Comparison of ENCODE assay signal across 11 cellular contexts in genomic region chr16:73053379-73054130, GRCh38. TPM values are rescaled to one million over a fixed set of nuclear protein-coding genes. Genes with fewer than 3 reads are reported as not detected.
DNase-seq lines count a peak whose midpoint lies in the region; ATAC-seq, FAIRE-seq and TF ChIP-seq lines count a peak whose summit lies in the region.
"Had no signal": no experiment of that assay in that cellular context is flagged by ENCODE, and none has a peak within 500 bp of the region (broad histone marks: within the 10 kb centered on the region; RNA-seq: fewer than 3 reads in every experiment).

No MANE protein-coding gene starts in this region.

- peaks cover 4 to 7% (median 6%) of the 10 kb centered on the region in 3 donors for H3K4me1 Mint-ChIP-seq in CD8-positive, alpha-beta memory T cell

- no peaks in the 10 kb centered on the region for H3K9me3 ChIP-seq in right cardiac atrium (ENCODE audit: control insufficient read depth, low read length)
- H3K9me3 ChIP-seq in GM12878 (replicated peaks; ENCODE audit: control insufficient read depth, insufficient read depth, low read length): no peaks in the 10 kb centered on the region
- no peaks in the 10 kb centered on the region for H3K9me3 ChIP-seq in CD8-positive, alpha-beta memory T cell (ENCODE audit: low read length)
- no peaks in the 10 kb centered on the region for H3K9me3 ChIP-seq in GM23248 (ENCODE audit: low read depth)

- H3K79me2 ChIP-seq in GM12878 (ENCODE audit: control insufficient read depth, insufficient read depth, low read length): peaks cover 4% of the 10 kb centered on the region
- H3K79me2 ChIP-seq in GM23248 (ENCODE audit: insufficient read depth): peaks cover 90% of the 10 kb centered on the region

- ATAC-seq in right cardiac atrium (peak in 1 of 2 donors; percentile 9), Right ventricle myocardium superior (ENCODE audit: poor library complexity) (no peak), GM12878 (no peak), GM19463 (IDR thresholded peaks at IDR 0.05; ENCODE audit: unreplicated experiment) (no peak), HG02759 (IDR thresholded peaks at IDR 0.05; ENCODE audit: unreplicated experiment) (no peak)

- no peak for TF ChIP-seq RAD21 in GM12878 (IDR thresholded peaks at IDR 0.05; ENCODE audit: insufficient read depth, low read depth, low read length)

- TF ChIP-seq CTCF in GM12878 (IDR thresholded peaks at IDR 0.05 in 2 of 3, conservative IDR thresholded peaks at IDR 0.05 in 1 of 3; ENCODE audit: control insufficient read depth in 2 of 3, extremely low read depth in 1 of 3, insufficient read depth in 1 of 3, low read depth in 3 of 3, low read length in 3 of 3): no peak

- RAD21 ChIA-PET in GM12878 (lab: Charles Lee; ENCODE audit: unreplicated experiment): interaction anchor here (1.3 kb wide), 1 partner anchor 17 kb away, joined by 4 read pairs; no protein-coding TSS in a partner anchor

- H3K27me3 Mint-ChIP-seq in CD8-positive, alpha-beta memory T cell: peaks cover 8 to 32% of the 10 kb centered on the region in 2 donors

- H3K36me3 Mint-ChIP-seq in CD8-positive, alpha-beta memory T cell: no peaks in the 10 kb centered on the region

- H3K36me3 ChIP-seq in GM12878 (ENCODE audit: control insufficient read depth in 2 of 2, insufficient read depth in 2 of 2, low read length in 1 of 2) (no peaks in the 10 kb centered on the region), GM23248 (ENCODE audit: low read depth) (no peaks in the 10 kb centered on the region)
- no peaks in the 10 kb centered on the region for H3K36me3 ChIP-seq in CD8-positive, alpha-beta memory T cell (ENCODE audit: insufficient read depth, low read length)

- no peak overlapping the region for H2AFZ ChIP-seq in GM12878 (ENCODE audit: control insufficient read depth, low read depth, low read length)
- H2AFZ ChIP-seq in GM23248: no peak overlapping the region

- intact Hi-C loops in right cardiac atrium (cut with DNase I): loop anchor here (10.0 kb wide), 3 partner anchors 59 to 219 kb away; no protein-coding TSS in a partner anchor
- intact Hi-C loops in Right ventricle myocardium superior (cut with DNase I): loop anchor here (10.0 kb wide), 1 partner anchor 109 kb away; no protein-coding TSS in a partner anchor
- intact Hi-C loops in GM12878 (cut with micrococcal nuclease; ENCODE audit: unreplicated experiment): no loop called here

- no peak for TF ChIP-seq EP300 in GM12878 (IDR thresholded peaks at IDR 0.05; ENCODE audit: borderline replicate concordance in 1 of 2, control insufficient read depth in 1 of 2, low read depth in 2 of 2, low read length in 2 of 2)

- 44% methylated on average over 15 of the region's 15 CpGs for WGBS in right cardiac atrium
- WGBS in GM12878 (ENCODE audit: insufficient coverage, insufficient replicate concordance, low lambda C conversion rate, missing lambda C conversion rate): 83% methylated on average over 15 of the region's 15 CpGs
- WGBS in GM23248 (ENCODE audit: low coverage in 1 of 2, low lambda C conversion rate in 2 of 2, missing lambda C conversion rate in 2 of 2), 2 experiments: 88% methylated on average over 15 of the region's 15 CpGs

- H3K9me3 Mint-ChIP-seq in CD8-positive, alpha-beta memory T cell: peaks cover 0 to 8% (median 0%) of the 10 kb centered on the region in 5 donors
- H3K9me3 Mint-ChIP-seq: activated B cell treated with CpG ODN at 0.5 μM for 24 hours; stimulated activated naive CD8-positive, alpha-beta T cell treated with anti-CD3 and anti-CD28 coated beads, Interleukin-15, Interleukin-2, amounts not matched to agents 100 ng/mL and 50 ng/mL, for 24 hours had no signal

- peak; percentile 68 for FAIRE-seq in GM12878 (lab: Jason Lieb, UNC)

- H3K4me2 ChIP-seq in GM12878 (ENCODE audit: control insufficient read depth, insufficient read depth) (no peak overlapping the region), GM23248 (ENCODE audit: unreplicated experiment) (no peak overlapping the region)

- no peak overlapping the region for H3K9ac ChIP-seq in GM12878 (ENCODE audit: control insufficient read depth, insufficient read depth, low read length)
- H3K9ac ChIP-seq in GM23248: no peak overlapping the region

- in situ Hi-C loops in GM12878 (cut with MboI) (no loop called here), GM23248 (cut with MboI) (no loop called here)

- no peaks in the 10 kb centered on the region for H3K9me2 ChIP-seq in GM23248 (ENCODE audit: insufficient read depth)

- no peak overlapping the region for H3K4me3 Mint-ChIP-seq in CD8-positive, alpha-beta memory T cell
- H3K4me3 Mint-ChIP-seq: activated B cell treated with CpG ODN at 0.5 μM for 24 hours; stimulated activated naive CD8-positive, alpha-beta T cell treated with anti-CD3 and anti-CD28 coated beads, Interleukin-15, Interleukin-2, amounts not matched to agents 100 ng/mL and 50 ng/mL, for 24 hours had no signal

- SMC1A ChIA-PET in GM12878 (lab: Charles Lee; ENCODE audit: uncharacterized antibody, unreplicated experiment): interaction anchor here (1.0 to 1.6 kb wide), 4 partner anchors 16 to 221 kb away, joined by 3 to 5 read pairs (median 3); no protein-coding TSS in a partner anchor

- no peaks in the 10 kb centered on the region for H4K20me1 ChIP-seq in GM12878 (ENCODE audit: control insufficient read depth, insufficient read depth)
- no peaks in the 10 kb centered on the region for H4K20me1 ChIP-seq in GM23248 (ENCODE audit: insufficient read depth)

- no peak overlapping the region for H3K4me3 ChIP-seq in right cardiac atrium (ENCODE audit: low read length)
- H3K4me3 ChIP-seq in GM12878: no peak overlapping the region
- H3K4me3 ChIP-seq in CD8-positive, alpha-beta memory T cell (ENCODE audit: low read length): no peak overlapping the region
- no peak overlapping the region for H3K4me3 ChIP-seq in GM23248

- TF ChIP-seq POLR2A in GM12878 (IDR thresholded peaks at IDR 0.05; ENCODE audit: low read depth, low read length): no peak

- no peaks in the 10 kb centered on the region for H3K27me3 ChIP-seq in right cardiac atrium (ENCODE audit: control insufficient read depth, insufficient read depth)
- no peaks in the 10 kb centered on the region for H3K27me3 ChIP-seq in GM12878 (replicated peaks in 1 of 2; ENCODE audit: control insufficient read depth in 2 of 2, insufficient read depth in 2 of 2, low read length in 1 of 2)
- peaks cover 19% of the 10 kb centered on the region for H3K27me3 ChIP-seq in CD8-positive, alpha-beta memory T cell (ENCODE audit: insufficient read depth, low read length, poor library complexity, severe bottlenecking)
- H3K27me3 ChIP-seq in GM23248 (replicated peaks; ENCODE audit: insufficient read depth): no peaks in the 10 kb centered on the region

- POLR2A ChIA-PET in GM12878 (lab: Charles Lee): interaction anchor here (0.9 kb wide), 1 partner anchor 40 kb away, joined by 4 read pairs; no protein-coding TSS in a partner anchor
- POLR2A ChIA-PET in CD8-positive, alpha-beta memory T cell (lab: Charles Lee): no interaction called here

- CTCF ChIA-PET in GM12878 (lab: Yijun Ruan, JAX): interaction anchor here (1.4 kb wide), 1 partner anchor 221 kb away, joined by 4 read pairs; no protein-coding TSS in a partner anchor
- CTCF ChIA-PET in CD8-positive, alpha-beta memory T cell (lab: Charles Lee): no interaction called here

- DNase-seq in right cardiac atrium: peak in 1 of 3 donors; percentile 55
- no peak for DNase-seq in Right ventricle myocardium superior
- DNase-seq in GM12878 (ENCODE audit: low read depth, low spot score): no peak
- DNase-seq in lung microvascular endothelial cell (ENCODE audit: low read depth in 2 of 2): peak; percentile 75 to 84
- no peak for DNase-seq in CD8-positive, alpha-beta memory T cell
- no peak for DNase-seq in GM23248
- DNase-seq: activated B cell treated with CpG ODN at 0.5 μM for 24 hours; CD4-positive, alpha-beta memory T cell had no signal

- BruUV-seq in GM12878 (replicated peaks; lab: Mats Ljungman, UMichigan): no TSS peak

- no peak overlapping the region for H3K27ac Mint-ChIP-seq in CD8-positive, alpha-beta memory T cell
- H3K27ac Mint-ChIP-seq: activated B cell treated with CpG ODN at 0.5 μM for 24 hours; stimulated activated naive CD8-positive, alpha-beta T cell treated with anti-CD3 and anti-CD28 coated beads, Interleukin-15, Interleukin-2, amounts not matched to agents 100 ng/mL and 50 ng/mL, for 24 hours had no signal

- H3K4me1 ChIP-seq in right cardiac atrium (ENCODE audit: control insufficient read depth, insufficient read depth, low read length): peaks cover 9% of the 10 kb centered on the region
- H3K4me1 ChIP-seq in GM12878 (ENCODE audit: control insufficient read depth, insufficient read depth, low read length): peaks cover 17% of the 10 kb centered on the region
- no peaks in the 10 kb centered on the region for H3K4me1 ChIP-seq in CD8-positive, alpha-beta memory T cell (ENCODE audit: insufficient read depth, low read length)
- peaks cover 37% of the 10 kb centered on the region for H3K4me1 ChIP-seq in GM23248 (ENCODE audit: insufficient read depth)

- H3K27ac ChIP-seq in right cardiac atrium (ENCODE audit: low read length) (peak overlapping the region; percentile 95), GM12878 (ENCODE audit: control insufficient read depth, insufficient read depth) (no peak overlapping the region), GM23248 (no peak overlapping the region)
- H3K27ac ChIP-seq in CD8-positive, alpha-beta memory T cell (ENCODE audit: low read depth, low read length): no peak overlapping the region

- peaks cover 16% of the 10 kb centered on the region for H3F3A ChIP-seq in GM23248 (ENCODE audit: insufficient read depth)

RNA-seq across cellular contexts. Expression of gene ZFHX3, which starts 5.6 kb away (rescaled TPM):
- total RNA-seq in right cardiac atrium (10 to 100 TPM in 2 of 4 donors, 1 to 10 TPM in 2; 9.1 to 18.2 (median 11.0) TPM), Right ventricle myocardium superior (8.3 TPM), GM12878 (2014; rRNA removed) (1.5 and 1.6 TPM in 2 replicates), GM12878 (2014; rRNA removed; fragmentation: Illumina TruSeq; extraction: Trizol) (1.4 and 2.4 TPM in 2 replicates), GM12878 (2021) (7.8 and 8.6 TPM in 2 replicates), lung microvascular endothelial cell (3.7 and 7.9 TPM in 2 replicates)
- polyA plus RNA-seq in right cardiac atrium (4.3 TPM), GM12878 (2011; rRNA removed) (1.3 and 1.5 TPM in 2 replicates), GM12878 (2014; fragmentation: Illumina TruSeq; extraction: Trizol) (3.2 and 3.4 TPM in 2 replicates), GM12878 (2014; fragmentation: Nextera tagmentation; extraction: Ambion mirVana) (1 to 10 TPM in 1 of 2 experiments, under 1 TPM in 1; 0.68 to 3.5 TPM), GM12878 (2014; rRNA removed) (2.1 and 2.4 TPM in 2 replicates), GM12878 (2016; fragmentation: Nextera tagmentation; extraction: Ambion mirVana) (1 to 10 TPM; 2.0 to 2.8 TPM), GM23248 (2016; fragmentation: Nextera tagmentation; extraction: Ambion mirVana) (2.8 and 2.9 TPM in 2 replicates)
- total RNA-seq in GM12878 (2013; cell fraction: nucleolus; rRNA removed): 31.8 and 32.2 TPM in 2 replicates
- polyA plus RNA-seq in GM12878 (2011; ENCODE audit: low read depth): 1.5 TPM
- polyA plus RNA-seq in GM12878 (2011; cell fraction: cytosol; rRNA removed): 0.79 and 0.90 TPM in 2 replicates
- 1.6 and 2.4 TPM in 2 replicates for polyA plus RNA-seq in GM12878 (2011; cell fraction: nucleus; rRNA removed)
- polyA plus RNA-seq in GM12878 (2012): 2.3 and 3.5 TPM in 2 replicates
- polyA minus RNA-seq in GM12878 (2011; rRNA and poly(A)+ RNA removed): 5.3 and 6.6 TPM in 2 replicates
- polyA minus RNA-seq in GM12878 (2011; cell fraction: cytosol; rRNA and poly(A)+ RNA removed): 2.9 and 3.2 TPM in 2 replicates
- 6.0 and 15.7 TPM in 2 replicates for polyA minus RNA-seq in GM12878 (2011; cell fraction: nucleus; rRNA and poly(A)+ RNA removed)
- under 1 TPM; 0.20 to 0.22 TPM for total RNA-seq in CD8-positive, alpha-beta memory T cell
- polyA plus RNA-seq in CD8-positive, alpha-beta memory T cell: 0.13 TPM
- total RNA-seq in GM23248 (2014; rRNA removed; shearing (Covaris generic)): 2.7 and 3.9 TPM in 2 replicates

Comparison
In these comparisons a context has a peak if more than half of its experiments do, and no peak if none do; other contexts are left out.
1. DNase-seq: peak in lung microvascular endothelial cell (2 of 2); none in Right ventricle myocardium superior (single experiment), GM12878 (single experiment), CD8-positive, alpha-beta memory T cell (0 of 5) and GM23248 (single experiment).